ENCODE assay signal across 8 cellular contexts in the genomic region with DNA sequence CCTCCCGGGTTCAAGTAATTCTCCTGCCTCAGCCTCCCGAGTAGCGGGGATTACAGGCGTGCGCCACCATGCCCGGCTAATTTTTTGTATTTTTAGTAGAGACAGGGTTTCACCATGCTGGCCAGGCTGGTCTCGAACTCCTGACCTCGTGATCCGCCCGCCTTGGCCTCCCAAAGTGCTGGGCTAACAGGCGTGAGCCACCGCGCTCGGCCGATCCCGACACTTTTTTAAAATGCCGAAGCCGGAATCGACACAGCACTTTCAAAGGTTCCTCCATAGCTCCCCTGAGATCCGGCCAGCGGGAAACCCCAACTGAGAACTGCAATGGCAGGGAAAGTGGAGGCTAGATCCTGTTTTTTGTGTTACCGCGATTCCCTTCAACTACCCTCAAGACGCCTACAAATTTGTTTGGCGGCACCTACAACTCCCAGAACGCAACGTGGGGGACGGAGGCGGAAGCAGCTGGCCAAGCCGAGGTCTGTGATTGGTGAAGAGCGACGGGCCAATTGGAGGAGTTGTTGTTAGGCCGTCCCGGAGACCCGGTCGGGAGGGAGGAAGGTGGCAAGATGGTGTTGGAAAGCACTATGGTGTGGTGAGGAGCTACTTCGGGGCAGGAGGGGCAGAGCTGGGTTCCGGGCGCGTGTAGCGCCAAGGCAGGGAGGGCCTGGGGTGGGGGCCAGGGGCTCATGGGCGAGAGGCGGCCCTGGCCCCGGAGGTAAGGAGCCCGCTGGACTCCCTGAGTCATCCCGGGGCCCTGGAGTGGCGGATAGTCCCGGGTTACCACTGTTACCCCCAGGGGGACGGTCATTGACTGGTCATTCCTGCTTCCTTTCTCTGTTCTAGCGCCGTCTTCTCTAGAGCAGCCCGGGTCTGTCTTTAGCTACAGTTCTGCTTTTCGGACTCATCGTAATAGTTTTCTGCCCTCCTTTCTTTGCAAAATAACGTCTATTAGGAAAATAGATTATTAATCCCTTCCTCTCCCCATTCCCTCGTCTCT. TPM values are rescaled to one million over a fixed set of nuclear protein-coding genes. Genes with fewer than 3 reads are reported as not detected.
DNase-seq lines count a peak whose midpoint lies in the region; ATAC-seq and TF ChIP-seq lines count a peak whose summit lies in the region.

A gene (plus strand): TSS at position 518 of the 997 bp plus-strand sequence. CDS start 49 bp downstream, at position 567.

- H4K20me1 ChIP-seq in SU-DHL-6 (ENCODE audit: low read depth, low read length) = no peaks in the 10 kb centered on the region

- H3K27me3 ChIP-seq in SU-DHL-6 (ENCODE audit: low read length) (no peaks in the 10 kb centered on the region), ovary (no peaks in the 10 kb centered on the region), thyroid gland (no peaks in the 10 kb centered on the region)

- H3K9me3 Mint-ChIP-seq in activated naive CD8-positive, alpha-beta T cell treated with anti-CD3 and anti-CD28 coated beads, Interleukin-2, amount 10 ng/mL, durations not matched to agents 7 days and 5 days = no peaks in the 10 kb centered on the region

- peak within 1 kb of the TSS; percentile 91 for H3K4me3 Mint-ChIP-seq in activated naive CD8-positive, alpha-beta T cell treated with anti-CD3 and anti-CD28 coated beads, Interleukin-2, amount 10 ng/mL, durations not matched to agents 7 days and 5 days

- POLR2A ChIA-PET in activated naive CD8-positive, alpha-beta T cell treated with anti-CD3 and anti-CD28 coated beads, Interleukin-2, amount 10 ng/mL, durations not matched to agents 7 days and 5 days (lab: Charles Lee) = interaction anchor here (0.6 to 2.0 kb wide), 11 partner anchors 11 to 123 kb away, joined by 3 to 22 read pairs (median 4); a partner anchor contains a TSS

- H3K27ac ChIP-seq in SU-DHL-6 (ENCODE audit: low read depth, low read length) (peak within 1 kb of the TSS; percentile 11; the same call in 1 of the 2 replicates), ovary (peak within 1 kb of the TSS; percentile 51 to 57), thyroid gland (peak within 1 kb of the TSS; percentile 55 to 78 (median 74))

- TF ChIP-seq CTCF in GM10266 (IDR thresholded peaks at IDR 0.05; ENCODE audit: control insufficient read depth, insufficient read depth, low read depth, missing control alignments) (no peak), SU-DHL-6 (IDR thresholded peaks at IDR 0.05; ENCODE audit: insufficient read depth, low read length, poor library complexity, severe bottlenecking) (no peak), ovary (IDR thresholded peaks at IDR 0.05) (no peak), thyroid gland (IDR thresholded peaks at IDR 0.05) (no peak)

- intact Hi-C loops in Right ventricle myocardium inferior (cut with DNase I) (loop anchor here (2.0 to 10.0 kb wide), 2 partner anchors 56 to 160 kb away; a partner anchor contains a TSS), ovary (cut with DNase I) (loop anchor here in 3 of 4 donors (5.0 to 10.0 kb wide), 3 partner anchors 57 to 62 kb away; a partner anchor contains a TSS), thyroid gland (cut with DNase I) (loop anchor here (5.0 kb wide), 1 partner anchor 57 kb away; a partner anchor contains a TSS)

- H3K27ac Mint-ChIP-seq in activated naive CD8-positive, alpha-beta T cell treated with anti-CD3 and anti-CD28 coated beads, Interleukin-2, amount 10 ng/mL, durations not matched to agents 7 days and 5 days = peak within 1 kb of the TSS; percentile 90

- peak; percentile 92 for ATAC-seq in HG02642 (IDR thresholded peaks at IDR 0.05; ENCODE audit: poor library complexity, unreplicated experiment)
- peak; percentile 97 for ATAC-seq in activated naive CD8-positive, alpha-beta T cell treated with anti-CD3 and anti-CD28 coated beads, Interleukin-2, amount 10 ng/mL, durations not matched to agents 7 days and 5 days (ENCODE audit: low read depth)
- ATAC-seq in Right ventricle myocardium inferior = peak; percentile 99

- H3K36me3 ChIP-seq in SU-DHL-6 (ENCODE audit: low read length) (no peaks in the 10 kb centered on the region), ovary (no peaks in the 10 kb centered on the region), thyroid gland (peaks cover under 1 to 4% of the 10 kb centered on the region in 2 donors)

- TF ChIP-seq POLR2A in ovary (IDR thresholded peaks at IDR 0.05) (peak; percentile 69), thyroid gland (IDR thresholded peaks at IDR 0.05) (peak in 1 of 2 donors; percentile 79)

- peaks cover 2% of the 10 kb centered on the region for H3K36me3 Mint-ChIP-seq in activated naive CD8-positive, alpha-beta T cell treated with anti-CD3 and anti-CD28 coated beads, Interleukin-2, amount 10 ng/mL, durations not matched to agents 7 days and 5 days

- DNase-seq in GM10266 (ENCODE audit: extremely low spot score) = peak; percentile 96
- peak; percentile 93 for DNase-seq in NCI-H128 (lab: John Stamatoyannopoulos, UW; ENCODE audit: unreplicated experiment)
- DNase-seq in activated naive CD8-positive, alpha-beta T cell treated with anti-CD3 and anti-CD28 coated beads, Interleukin-2, amount 10 ng/mL, durations not matched to agents 7 days and 5 days = peak; percentile 86
- peak; percentile 95 for DNase-seq in Right ventricle myocardium inferior (ENCODE audit: missing footprints)
- DNase-seq in ovary = peak; percentile 93 to 96 (median 94)
- DNase-seq in thyroid gland = peak; percentile 94 to 96

- no peaks in the 10 kb centered on the region for H3K9me2 ChIP-seq in SU-DHL-6 (replicated peaks; ENCODE audit: insufficient read depth, low read length)

- peaks cover 45% of the 10 kb centered on the region for H3K79me2 ChIP-seq in SU-DHL-6 (ENCODE audit: insufficient read depth, low read length)

- peak within 1 kb of the TSS; percentile 87 for H2AFZ ChIP-seq in SU-DHL-6 (ENCODE audit: low read depth, low read length, severe bottlenecking)

- WGBS in ovary, 3 donors = 7 to 10% (median 7%) methylated on average over 56 of the region's 56 CpGs
- WGBS in thyroid gland, 2 donors = 12 to 17% methylated on average over 48 to 56 of the region's 56 CpGs

- peaks cover 31% of the 10 kb centered on the region; the same call in 1 of the 2 replicates for H3F3A ChIP-seq in SU-DHL-6 (ENCODE audit: insufficient read depth)

- peak within 1 kb of the TSS; percentile 90 for H3K4me3 ChIP-seq in SU-DHL-6 (ENCODE audit: insufficient read depth, low read length, poor library complexity, severe bottlenecking)
- H3K4me3 ChIP-seq in ovary = peak within 1 kb of the TSS; percentile 84
- peak within 1 kb of the TSS; percentile 8 to 96 (median 62) for H3K4me3 ChIP-seq in thyroid gland (replicated peaks in 1 of 3)

- H3K9me3 ChIP-seq in SU-DHL-6 (ENCODE audit: insufficient read depth, low read length) = no peaks in the 10 kb centered on the region
- no peaks in the 10 kb centered on the region for H3K9me3 ChIP-seq in ovary
- no peaks in the 10 kb centered on the region for H3K9me3 ChIP-seq in thyroid gland

- H3K4me1 Mint-ChIP-seq in activated naive CD8-positive, alpha-beta T cell treated with anti-CD3 and anti-CD28 coated beads, Interleukin-2, amount 10 ng/mL, durations not matched to agents 7 days and 5 days = peaks cover 20% of the 10 kb centered on the region

- H3K9ac ChIP-seq in SU-DHL-6 (ENCODE audit: low read length) = peak within 1 kb of the TSS; percentile 80

- H3K27me3 Mint-ChIP-seq in activated naive CD8-positive, alpha-beta T cell treated with anti-CD3 and anti-CD28 coated beads, Interleukin-2, amount 10 ng/mL, durations not matched to agents 7 days and 5 days = no peaks in the 10 kb centered on the region

- peak within 1 kb of the TSS; percentile 74 for H3K4me2 ChIP-seq in SU-DHL-6 (ENCODE audit: low read depth, low read length, poor library complexity, severe bottlenecking)

- TF ChIP-seq EP300 in ovary (IDR thresholded peaks at IDR 0.05) = no peak

- H3K4me1 ChIP-seq in ovary (ENCODE audit: insufficient read depth) (peaks cover 4% of the 10 kb centered on the region), thyroid gland (peaks cover 4 to 14% of the 10 kb centered on the region in 2 donors)

RNA-seq across cellular contexts. Expression of the gene that starts here (rescaled TPM):
- total RNA-seq in activated naive CD8-positive, alpha-beta T cell treated with anti-CD3 and anti-CD28 coated beads, Interleukin-2, amount 10 ng/mL, durations not matched to agents 7 days and 5 days = 100 to 1,000 TPM; 170 to 174 TPM
- total RNA-seq in Right ventricle myocardium inferior = 164 TPM
- 100 to 1,000 TPM in 4 of 7 donors, 10 to 100 TPM in 3; 78.1 to 117 (median 108) TPM for total RNA-seq in ovary
- 100 to 1,000 TPM; 116 to 167 TPM for polyA plus RNA-seq in ovary
- 100 to 1,000 TPM in 2 of 4 donors, 10 to 100 TPM in 2; 77.1 to 110 (median 96.5) TPM for total RNA-seq in thyroid gland

Comparison
In these comparisons a context has a peak if more than half of its experiments do, and no peak if none do; other contexts are left out.
1. Peak in every context shown above with its lines: DNase-seq, ATAC-seq, H3K4me3 ChIP-seq and H3K27ac ChIP-seq.
2. H3K27ac ChIP-seq: peak in every context shown above with its lines; median percentile 74 in thyroid gland; 54 in ovary; 11 in SU-DHL-6.